Comparison of ENCODE assay signal across 9 cellular contexts in genomic region chr3:196202516-196202970, GRCh38. TPM values are rescaled to one million over a fixed set of nuclear protein-coding genes. Genes with fewer than 3 reads are reported as not detected.
DNase-seq lines count a peak whose midpoint lies in the region; ATAC-seq and TF ChIP-seq lines count a peak whose summit lies in the region.
"Had no signal": no experiment of that assay in that cellular context is flagged by ENCODE, and none has a peak within 500 bp of the region (broad histone marks: within the 10 kb centered on the region; RNA-seq: fewer than 3 reads in every experiment).

No MANE protein-coding gene starts in this region.

- DNase-seq in NOMO-1 treated with dmso at 0.1 percent for 144 hours (lab: John Stamatoyannopoulos, UW; ENCODE audit: unreplicated experiment) (peak; percentile 90), left ventricle myocardium inferior (peak; percentile 51), smooth muscle cell of the brain vasculature (ENCODE audit: low read depth, low spot score) (peak; percentile 75), lower leg skin (ENCODE audit: low spot score in 2 of 2) (no peak)
- no peak for DNase-seq in stimulated activated naive CD4-positive, alpha-beta T cell (lab: John Stamatoyannopoulos, UW)
- no peak for DNase-seq in central memory CD4-positive, alpha-beta T cell
- DNase-seq: NCI-H2171 treated with DMSO at 0.1 percent for 48 hours had no signal

- TF ChIP-seq POLR2A in lower leg skin (IDR thresholded peaks at IDR 0.05), result no peak

- no peaks in the 10 kb centered on the region for H3K4me1 ChIP-seq in left ventricle myocardium inferior

- H3K4me3 ChIP-seq in left ventricle myocardium inferior (no peak overlapping the region), lower leg skin (ENCODE audit: low read depth, poor library complexity, severe bottlenecking) (no peak overlapping the region)

- no peak for TF ChIP-seq CTCF in left ventricle myocardium inferior (IDR thresholded peaks at IDR 0.05; ENCODE audit: borderline replicate concordance)
- TF ChIP-seq CTCF in lower leg skin (IDR thresholded peaks at IDR 0.05), result no peak

- no peak overlapping the region for H3K27ac ChIP-seq in left ventricle myocardium inferior (replicated peaks)

- intact Hi-C loops in left ventricle myocardium inferior (cut with micrococcal nuclease) (no loop called here), lower leg skin (cut with DNase I; ENCODE audit: low total_unique reads) (no loop called here)

- H3K36me3 ChIP-seq in left ventricle myocardium inferior, result no peaks in the 10 kb centered on the region

- H3K9me3 ChIP-seq in left ventricle myocardium inferior (replicated peaks), result peaks cover 6% of the 10 kb centered on the region

- peaks cover 19% of the 10 kb centered on the region for H3K27me3 ChIP-seq in left ventricle myocardium inferior (ENCODE audit: low read depth)

- 57 to 65% methylated on average over 21 of the region's 21 CpGs for WGBS in lower leg skin, 2 donors

- peak; percentile 57 for ATAC-seq in GM21390 (IDR thresholded peaks at IDR 0.05; ENCODE audit: unreplicated experiment)
- ATAC-seq in GM18909 (IDR thresholded peaks at IDR 0.05; ENCODE audit: poor library complexity, unreplicated experiment), result no peak

RNA-seq across cellular contexts. Expression of gene ZDHHC19, which starts 8.7 kb away (rescaled TPM):
- total RNA-seq in left ventricle myocardium inferior, result not detected
- not detected for total RNA-seq in lower leg skin

RNA-seq across cellular contexts. Expression of gene SLC51A, which starts 13.8 kb away (rescaled TPM):
- not detected for total RNA-seq in left ventricle myocardium inferior
- total RNA-seq in lower leg skin, result not detected

Comparison
In these comparisons a context has a peak if more than half of its experiments do, and no peak if none do; other contexts are left out.
1. DNase-seq: peak in NOMO-1 treated with dmso at 0.1 percent for 144 hours (single experiment), left ventricle myocardium inferior (single experiment) and smooth muscle cell of the brain vasculature (single experiment); none in lower leg skin (0 of 2), stimulated activated naive CD4-positive, alpha-beta T cell (0 of 6) and central memory CD4-positive, alpha-beta T cell (single experiment).